ENCODE assay signal across 14 cellular contexts in the genomic region with DNA sequence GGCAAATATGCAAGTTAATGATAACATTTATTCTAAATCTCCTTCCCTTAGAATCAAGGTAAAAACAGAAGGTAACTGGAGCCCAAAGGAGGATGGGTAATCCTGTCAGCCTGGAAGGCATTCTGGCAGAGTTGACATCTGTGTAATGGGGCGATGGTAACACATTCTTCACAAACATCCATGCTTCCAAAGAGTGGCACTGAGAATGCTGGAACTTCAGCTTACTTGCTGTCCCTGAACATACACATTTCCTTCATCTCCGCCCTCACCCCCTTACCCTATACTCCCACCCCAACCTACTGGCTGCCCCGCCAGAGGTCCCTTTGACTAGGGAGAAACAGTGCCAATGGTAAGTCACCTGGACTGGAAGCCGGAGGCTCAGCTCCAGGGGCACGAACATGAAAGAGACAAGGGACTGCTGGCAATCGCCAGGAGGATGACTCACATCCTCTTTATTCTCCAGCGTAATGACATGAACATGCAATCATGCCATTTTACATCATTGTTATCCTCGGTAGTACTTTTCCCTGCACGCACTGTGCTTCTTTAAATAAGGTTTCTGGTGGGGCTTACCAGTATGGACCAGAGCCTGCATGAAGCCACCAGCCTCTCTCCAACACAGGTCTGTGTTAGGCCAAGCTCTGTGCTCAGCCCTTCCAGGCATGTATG.
A peak's percentile ranks its signal among the peaks of the same experiment; 100 is the strongest.
DNase-seq lines count a peak whose midpoint lies in the region; ATAC-seq, FAIRE-seq and TF ChIP-seq lines count a peak whose summit lies in the region.
"Had no signal": no experiment of that assay in that cellular context is flagged by ENCODE, and none has a peak within 500 bp of the region (broad histone marks: within the 10 kb centered on the region; RNA-seq: fewer than 3 reads in every experiment).

No MANE protein-coding gene starts in this region.

- no peak for FAIRE-seq in bronchial epithelial cell (lab: Jason Lieb, UNC)
- FAIRE-seq: GM19239 had no signal

- H3K9me3 Mint-ChIP-seq in activated naive CD8-positive, alpha-beta T cell treated with anti-CD3 and anti-CD28 coated beads for 36 hours = peaks cover 9% of the 10 kb centered on the region
- H3K9me3 Mint-ChIP-seq: activated CD4-positive, alpha-beta T cell treated with anti-CD3 and anti-CD28 coated beads, Interleukin-2, amount 10 ng/mL, durations not matched to agents 7 days and 5 days; activated naive CD8-positive, alpha-beta T cell treated with anti-CD3 and anti-CD28 coated beads, Interleukin-2, amount 10 ng/mL, durations not matched to agents 7 days and 5 days had no signal

- no peaks in the 10 kb centered on the region for H3K36me3 Mint-ChIP-seq in activated naive CD8-positive, alpha-beta T cell treated with anti-CD3 and anti-CD28 coated beads for 36 hours
- H3K36me3 Mint-ChIP-seq: activated naive CD8-positive, alpha-beta T cell treated with anti-CD3 and anti-CD28 coated beads, Interleukin-2, amount 10 ng/mL, durations not matched to agents 7 days and 5 days had no signal

- H3K27me3 Mint-ChIP-seq in activated naive CD8-positive, alpha-beta T cell treated with anti-CD3 and anti-CD28 coated beads for 36 hours = no peaks in the 10 kb centered on the region
- H3K27me3 Mint-ChIP-seq: activated CD4-positive, alpha-beta T cell treated with anti-CD3 and anti-CD28 coated beads, Interleukin-2, amount 10 ng/mL, durations not matched to agents 7 days and 5 days; activated naive CD8-positive, alpha-beta T cell treated with anti-CD3 and anti-CD28 coated beads, Interleukin-2, amount 10 ng/mL, durations not matched to agents 7 days and 5 days; stimulated activated naive CD8-positive, alpha-beta T cell treated with anti-CD3 and anti-CD28 coated beads, Interleukin-15, amount 100 ng/mL, for 72 hours had no signal

- no peak overlapping the region for H3K27ac Mint-ChIP-seq in activated naive CD8-positive, alpha-beta T cell treated with anti-CD3 and anti-CD28 coated beads for 36 hours
- H3K27ac Mint-ChIP-seq: activated CD4-positive, alpha-beta T cell treated with anti-CD3 and anti-CD28 coated beads, Interleukin-2, amount 10 ng/mL, durations not matched to agents 7 days and 5 days; activated naive CD8-positive, alpha-beta T cell treated with anti-CD3 and anti-CD28 coated beads, Interleukin-2, amount 10 ng/mL, durations not matched to agents 7 days and 5 days; stimulated activated naive CD8-positive, alpha-beta T cell treated with anti-CD3 and anti-CD28 coated beads, Interleukin-15, amount 100 ng/mL, for 72 hours had no signal

- H3K27me3 ChIP-seq in bronchial epithelial cell (ENCODE audit: control insufficient read depth, insufficient read depth, low read length) = no peaks in the 10 kb centered on the region
- H3K27me3 ChIP-seq: gastrocnemius medialis had no signal

- no peak for TF ChIP-seq CTCF in bronchial epithelial cell (IDR thresholded peaks at IDR 0.05; ENCODE audit: insufficient read depth, low read length, severe bottlenecking)

- H3K4me1 Mint-ChIP-seq in activated naive CD8-positive, alpha-beta T cell treated with anti-CD3 and anti-CD28 coated beads for 36 hours = no peaks in the 10 kb centered on the region
- H3K4me1 Mint-ChIP-seq: activated CD4-positive, alpha-beta T cell treated with anti-CD3 and anti-CD28 coated beads, Interleukin-2, amount 10 ng/mL, durations not matched to agents 7 days and 5 days; activated naive CD8-positive, alpha-beta T cell treated with anti-CD3 and anti-CD28 coated beads, Interleukin-2, amount 10 ng/mL, durations not matched to agents 7 days and 5 days; stimulated activated naive CD8-positive, alpha-beta T cell treated with anti-CD3 and anti-CD28 coated beads, Interleukin-15, amount 100 ng/mL, for 72 hours had no signal

- no peak overlapping the region for H3K4me3 Mint-ChIP-seq in activated naive CD8-positive, alpha-beta T cell treated with anti-CD3 and anti-CD28 coated beads for 36 hours
- H3K4me3 Mint-ChIP-seq: activated CD4-positive, alpha-beta T cell treated with anti-CD3 and anti-CD28 coated beads, Interleukin-2, amount 10 ng/mL, durations not matched to agents 7 days and 5 days; activated naive CD8-positive, alpha-beta T cell treated with anti-CD3 and anti-CD28 coated beads, Interleukin-2, amount 10 ng/mL, durations not matched to agents 7 days and 5 days; stimulated activated naive CD8-positive, alpha-beta T cell treated with anti-CD3 and anti-CD28 coated beads, Interleukin-15, amount 100 ng/mL, for 72 hours had no signal

- ATAC-seq in HG03159 (IDR thresholded peaks at IDR 0.05; ENCODE audit: unreplicated experiment) = no peak
- ATAC-seq: gastrocnemius medialis; stimulated activated naive CD8-positive, alpha-beta T cell treated with anti-CD3 and anti-CD28 coated beads, Interleukin-15, amount 100 ng/mL, for 72 hours had no signal

- no peaks in the 10 kb centered on the region for H3K36me3 ChIP-seq in bronchial epithelial cell (ENCODE audit: control insufficient read depth, insufficient read depth, low read length)
- H3K36me3 ChIP-seq: gastrocnemius medialis had no signal

- H3K4me3 ChIP-seq in bronchial epithelial cell (ENCODE audit: low read depth, low read length) (no peak overlapping the region), skeletal muscle cell (ENCODE audit: low read depth, low read length) (peak overlapping the region; percentile 1)
- H3K4me3 ChIP-seq: gastrocnemius medialis had no signal

- peak; percentile 55 for DNase-seq in GM04503 (ENCODE audit: low read depth)
- DNase-seq in NCI-H2081 (lab: John Stamatoyannopoulos, UW) = peak; percentile 35 to 72
- DNase-seq in bronchial epithelial cell (ENCODE audit: low read depth) = peak; percentile 66
- DNase-seq in skeletal muscle cell (ENCODE audit: low read depth) = peak; percentile 97
- DNase-seq in activated naive CD8-positive, alpha-beta T cell treated with anti-CD3 and anti-CD28 coated beads for 36 hours = no peak
- DNase-seq in activated CD4-positive, CD25-positive, alpha-beta regulatory T cell treated with anti-CD3 and anti-CD28 coated beads, Interleukin-2, amount 50 U/mL, for 72 hours = no peak
- DNase-seq: activated CD4-positive, alpha-beta T cell treated with anti-CD3 and anti-CD28 coated beads, Interleukin-2, amount 10 ng/mL, durations not matched to agents 7 days and 5 days; activated naive CD8-positive, alpha-beta T cell treated with anti-CD3 and anti-CD28 coated beads, Interleukin-2, amount 10 ng/mL, durations not matched to agents 7 days and 5 days; gastrocnemius medialis; KBM-7; stimulated activated CD4-positive, alpha-beta T cell treated with anti-CD3 and anti-CD28 coated beads, Interleukin-15, amount 100 ng/mL, for 24 hours; stimulated activated naive CD8-positive, alpha-beta T cell treated with anti-CD3 and anti-CD28 coated beads, Interleukin-15, amount 100 ng/mL, for 72 hours had no signal

Comparison
In these comparisons a context has a peak if more than half of its experiments do, and no peak if none do; other contexts are left out.
1. DNase-seq: peak in GM04503 (single experiment), NCI-H2081 (2 of 2), bronchial epithelial cell (single experiment) and skeletal muscle cell (single experiment); none in activated naive CD8-positive, alpha-beta T cell treated with anti-CD3 and anti-CD28 coated beads for 36 hours (single experiment) and activated CD4-positive, CD25-positive, alpha-beta regulatory T cell treated with anti-CD3 and anti-CD28 coated beads, Interleukin-2, amount 50 U/mL, for 72 hours (single experiment).